Comparison of ENCODE assay signal across 9 cellular contexts in genomic region chr14:61894452-61895077, GRCh38.
DNase-seq lines count a peak whose midpoint lies in the region; ATAC-seq and TF ChIP-seq lines count a peak whose summit lies in the region.
"Had no signal": no experiment of that assay in that cellular context is flagged by ENCODE, and none has a peak within 500 bp of the region (broad histone marks: within the 10 kb centered on the region; RNA-seq: fewer than 3 reads in every experiment).

No MANE protein-coding gene starts in this region.

- CTCF ChIA-PET in OCI-LY7 (lab: Charles Lee; ENCODE audit: unreplicated experiment) = interaction anchor here (1.0 kb wide), 1 partner anchor 10 kb away, joined by 3 read pairs; no protein-coding TSS in a partner anchor

- no peak overlapping the region for H2AFZ ChIP-seq in OCI-LY7 (ENCODE audit: low read length)
- no peak overlapping the region for H2AFZ ChIP-seq in parathyroid adenoma

- intact Hi-C loops in OCI-LY7 (cut with micrococcal nuclease; ENCODE audit: unreplicated experiment) = loop anchor here (1.0 kb wide), 1 partner anchor 233 kb away; no protein-coding TSS in a partner anchor

- H3K4me3 ChIP-seq in OCI-LY7 (ENCODE audit: low read depth, low read length, poor library complexity, severe bottlenecking) (no peak overlapping the region), parathyroid adenoma (ENCODE audit: low read depth, low read length) (no peak overlapping the region)
- H3K4me3 ChIP-seq: BLaER1 had no signal

- DNase-seq in NCI-H446 (lab: John Stamatoyannopoulos, UW) = peak; percentile 32 to 64
- DNase-seq in NCI-H446 treated with DMSO at 0.1 percent for 48 hours (lab: John Stamatoyannopoulos, UW) = no peak
- DNase-seq in HuH-7 (ENCODE audit: low spot score) = peak; percentile 52
- DNase-seq in OCI-LY7 (ENCODE audit: low spot score) = peak; percentile 80
- peak; percentile 61 to 67 for DNase-seq in activated T-cell treated with anti-CD3 and anti-CD28 coated beads, Interleukin-2, amount 50 U/mL, for 72 hours
- DNase-seq in foreskin keratinocyte = peak in 1 of 2 donors; percentile 58

- H3K4me1 ChIP-seq in OCI-LY7 (ENCODE audit: insufficient read depth, low read length, poor library complexity, severe bottlenecking) (peaks cover 6% of the 10 kb centered on the region), foreskin keratinocyte (no peaks in the 10 kb centered on the region), parathyroid adenoma (no peaks in the 10 kb centered on the region)

- H3K4me2 ChIP-seq in OCI-LY7 (ENCODE audit: low read length) (no peak overlapping the region), parathyroid adenoma (ENCODE audit: low read length) (no peak overlapping the region)
- H3K4me2 ChIP-seq: BLaER1 had no signal

- POLR2A ChIA-PET in OCI-LY7 (lab: Charles Lee) = no interaction called here

- no peak overlapping the region for H3K9ac ChIP-seq in parathyroid adenoma
- H3K9ac ChIP-seq: BLaER1 had no signal

- TF ChIP-seq CTCF in OCI-LY7 (conservative IDR thresholded peaks at IDR 0.05; ENCODE audit: low read length) (peak; percentile 96), foreskin keratinocyte (conservative IDR thresholded peaks at IDR 0.05) (peak; percentile 87), parathyroid adenoma (IDR thresholded peaks at IDR 0.05) (peak; percentile 50)

- BruUV-seq in OCI-LY7 (replicated peaks; lab: Mats Ljungman, UMichigan) = no TSS peak

- H3K36me3 Mint-ChIP-seq in activated T-cell treated with anti-CD3 and anti-CD28 coated beads, Interleukin-2, amount 50 U/mL, for 72 hours (ENCODE audit: insufficient read depth in 2 of 2) = peaks cover 0 to 1% of the 10 kb centered on the region in 2 donors
- H3K36me3 Mint-ChIP-seq in stimulated activated memory B cell treated with anti-CD40 and anti-IgM and Interleukin-4, amounts not matched to agents 10 μg/mL and 1 μg/mL and 100 μg/mL, for 72 hours = no peaks in the 10 kb centered on the region

- peaks cover 0 to 2% of the 10 kb centered on the region in 2 donors for H3K9me3 Mint-ChIP-seq in activated T-cell treated with anti-CD3 and anti-CD28 coated beads, Interleukin-2, amount 50 U/mL, for 72 hours
- no peaks in the 10 kb centered on the region for H3K9me3 Mint-ChIP-seq in stimulated activated memory B cell treated with anti-CD40 and anti-IgM and Interleukin-4, amounts not matched to agents 10 μg/mL and 1 μg/mL and 100 μg/mL, for 72 hours

- H4K20me1 ChIP-seq in OCI-LY7 (ENCODE audit: insufficient read depth, low read length) = no peaks in the 10 kb centered on the region
- H4K20me1 ChIP-seq: BLaER1 had no signal

- H3K27ac Mint-ChIP-seq in activated T-cell treated with anti-CD3 and anti-CD28 coated beads, Interleukin-2, amount 50 U/mL, for 72 hours = no peak overlapping the region
- no peak overlapping the region for H3K27ac Mint-ChIP-seq in stimulated activated memory B cell treated with anti-CD40 and anti-IgM and Interleukin-4, amounts not matched to agents 10 μg/mL and 1 μg/mL and 100 μg/mL, for 72 hours

- peaks cover 6% of the 10 kb centered on the region for H3K27me3 Mint-ChIP-seq in activated T-cell treated with anti-CD3 and anti-CD28 coated beads, Interleukin-2, amount 50 U/mL, for 72 hours (ENCODE audit: low read depth)
- no peaks in the 10 kb centered on the region for H3K27me3 Mint-ChIP-seq in stimulated activated memory B cell treated with anti-CD40 and anti-IgM and Interleukin-4, amounts not matched to agents 10 μg/mL and 1 μg/mL and 100 μg/mL, for 72 hours

- peaks cover 10% of the 10 kb centered on the region for H3K27me3 ChIP-seq in foreskin keratinocyte
- no peaks in the 10 kb centered on the region for H3K27me3 ChIP-seq in parathyroid adenoma (ENCODE audit: control insufficient read depth, insufficient read depth, low read length)
- H3K27me3 ChIP-seq: BLaER1 had no signal

- no peak for ATAC-seq in activated T-cell treated with anti-CD3 and anti-CD28 coated beads, Interleukin-2, amount 50 U/mL, for 72 hours (replicated peaks in 1 of 2)
- peak; percentile 69 for ATAC-seq in foreskin keratinocyte
- ATAC-seq in stimulated activated memory B cell treated with anti-CD40 and anti-IgM and Interleukin-4, amounts not matched to agents 10 μg/mL and 1 μg/mL and 100 μg/mL, for 72 hours = no peak

- no peaks in the 10 kb centered on the region for H3K79me2 ChIP-seq in OCI-LY7 (ENCODE audit: insufficient read depth, low read depth, low read length)
- H3K79me2 ChIP-seq in parathyroid adenoma = no peaks in the 10 kb centered on the region

- H3K4me1 Mint-ChIP-seq in activated T-cell treated with anti-CD3 and anti-CD28 coated beads, Interleukin-2, amount 50 U/mL, for 72 hours (ENCODE audit: low read depth) = peaks cover 11% of the 10 kb centered on the region
- peaks cover 37% of the 10 kb centered on the region for H3K4me1 Mint-ChIP-seq in stimulated activated memory B cell treated with anti-CD40 and anti-IgM and Interleukin-4, amounts not matched to agents 10 μg/mL and 1 μg/mL and 100 μg/mL, for 72 hours

- H3K9me2 ChIP-seq in OCI-LY7 (ENCODE audit: insufficient read depth, low read length) = no peaks in the 10 kb centered on the region

- H3K9me3 ChIP-seq in OCI-LY7 (ENCODE audit: low read length) (no peaks in the 10 kb centered on the region), parathyroid adenoma (ENCODE audit: control insufficient read depth, low read length) (no peaks in the 10 kb centered on the region)
- H3K9me3 ChIP-seq: BLaER1 had no signal

- no peaks in the 10 kb centered on the region for H3K36me3 ChIP-seq in OCI-LY7 (ENCODE audit: insufficient read depth, low read length)
- no peaks in the 10 kb centered on the region for H3K36me3 ChIP-seq in parathyroid adenoma (ENCODE audit: control insufficient read depth, insufficient read depth, low read length)
- H3K36me3 ChIP-seq: BLaER1 had no signal

- no peak overlapping the region for H3K4me3 Mint-ChIP-seq in activated T-cell treated with anti-CD3 and anti-CD28 coated beads, Interleukin-2, amount 50 U/mL, for 72 hours
- no peak overlapping the region for H3K4me3 Mint-ChIP-seq in stimulated activated memory B cell treated with anti-CD40 and anti-IgM and Interleukin-4, amounts not matched to agents 10 μg/mL and 1 μg/mL and 100 μg/mL, for 72 hours

- H3K27ac ChIP-seq in OCI-LY7 (ENCODE audit: low read depth, low read length, poor library complexity, severe bottlenecking) = no peak overlapping the region
- no peak overlapping the region for H3K27ac ChIP-seq in foreskin keratinocyte
- no peak overlapping the region for H3K27ac ChIP-seq in parathyroid adenoma
- H3K27ac ChIP-seq: BLaER1 had no signal
